Comparison of ENCODE assay signal across 8 cellular contexts in genomic region chr12:45731376-45731775, GRCh38. TPM values are rescaled to one million over a fixed set of nuclear protein-coding genes. Genes with fewer than 3 reads are reported as not detected.
DNase-seq lines count a peak whose midpoint lies in the region; ATAC-seq, FAIRE-seq and TF ChIP-seq lines count a peak whose summit lies in the region.

No MANE protein-coding gene starts in this region.

- POLR2A ChIA-PET in SK-N-SH (lab: Yijun Ruan, JAX) = no interaction called here

- H4K20me1 ChIP-seq in SK-N-SH (ENCODE audit: insufficient read depth) = 0 out of 2 replicates have a peak, but pooled peaks cover 6% of the 10 kb centered on the region

- H3K9me3 ChIP-seq in SK-N-SH = no peaks in the 10 kb centered on the region
- no peaks in the 10 kb centered on the region for H3K9me3 ChIP-seq in iPS-20b (ENCODE audit: insufficient read depth, low read depth, low read length)
- no peaks in the 10 kb centered on the region for H3K9me3 ChIP-seq in subcutaneous abdominal adipose tissue (ENCODE audit: control insufficient read depth in 5 of 5, low read length in 5 of 5)

- peak overlapping the region; percentile 94 to 99 for H3K27ac ChIP-seq in SK-N-SH (ENCODE audit: low read depth in 2 of 2, low read length in 1 of 2)
- H3K27ac ChIP-seq in iPS-20b (ENCODE audit: low read length) = peak overlapping the region; percentile 84
- peak overlapping the region; percentile 98 for H3K27ac ChIP-seq in subcutaneous abdominal adipose tissue (ENCODE audit: low read depth, low read length)

- H3K9me3 Mint-ChIP-seq in activated T-helper 17 cell treated with anti-CD3 and anti-CD28 coated beads, Interleukin-2, amount 50 U/mL, for 72 hours = no peaks in the 10 kb centered on the region

- H3K4me3 Mint-ChIP-seq in activated T-helper 17 cell treated with anti-CD3 and anti-CD28 coated beads, Interleukin-2, amount 50 U/mL, for 72 hours = peak overlapping the region; percentile 84

- DNase-seq in SK-N-SH (no peak), GM12891 (ENCODE audit: insufficient read length, low spot score) (no peak), GM19238 (ENCODE audit: insufficient read length, low spot score) (no peak)

- peaks cover 45% of the 10 kb centered on the region for H3F3A ChIP-seq in SK-N-SH (replicated peaks; ENCODE audit: insufficient read depth)

- ATAC-seq in SK-N-SH treated with all-trans-retinoic acid at 6 μM for 48 hours = no peak
- ATAC-seq in activated T-helper 17 cell treated with anti-CD3 and anti-CD28 coated beads, Interleukin-2, amount 50 U/mL, for 72 hours (replicated peaks) = no peak
- ATAC-seq in GM19351 (IDR thresholded peaks at IDR 0.05; ENCODE audit: unreplicated experiment) = no peak

- CTCF ChIA-PET in SK-N-SH (lab: Yijun Ruan, JAX) = no interaction called here

- FAIRE-seq in GM12891 (lab: Jason Lieb, UNC) = no peak

- WGBS in SK-N-SH (ENCODE audit: low lambda C conversion rate) = 27% methylated on average over 2 of the region's 2 CpGs

- peak overlapping the region; percentile 67 to 93 for H3K4me3 ChIP-seq in SK-N-SH (ENCODE audit: low read depth in 2 of 2, low read length in 1 of 2)
- H3K4me3 ChIP-seq in iPS-20b (ENCODE audit: low read length) = peak overlapping the region; percentile 99
- H3K4me3 ChIP-seq in subcutaneous abdominal adipose tissue (ENCODE audit: low read depth in 1 of 5, low read length in 5 of 5) = peak overlapping the region; percentile 80 to 88 (median 82)

- no peak for TF ChIP-seq EP300 in SK-N-SH (IDR thresholded peaks at IDR 0.05; ENCODE audit: borderline replicate concordance in 1 of 2, low read depth in 1 of 2, low read length in 1 of 2)

- H3K4me1 Mint-ChIP-seq in activated T-helper 17 cell treated with anti-CD3 and anti-CD28 coated beads, Interleukin-2, amount 50 U/mL, for 72 hours = peaks cover 11% of the 10 kb centered on the region

- H3K36me3 ChIP-seq in SK-N-SH (replicated peaks in 1 of 2; ENCODE audit: control insufficient read depth in 1 of 2, insufficient read depth in 2 of 2, low read length in 1 of 2) (peaks cover 19 to 26% of the 10 kb centered on the region in 2 experiments), iPS-20b (ENCODE audit: insufficient read depth, low read depth, low read length) (peaks cover 34% of the 10 kb centered on the region), subcutaneous abdominal adipose tissue (ENCODE audit: control insufficient read depth in 5 of 5, insufficient read depth in 5 of 5, low read length in 5 of 5) (no peaks in the 10 kb centered on the region)

- H2AFZ ChIP-seq in SK-N-SH (ENCODE audit: low read depth) = no peak overlapping the region

- H3K4me2 ChIP-seq in SK-N-SH = peak overlapping the region; percentile 88

- TF ChIP-seq CTCF in SK-N-SH (IDR thresholded peaks at IDR 0.05) = no peak

- H3K36me3 Mint-ChIP-seq in activated T-helper 17 cell treated with anti-CD3 and anti-CD28 coated beads, Interleukin-2, amount 50 U/mL, for 72 hours (ENCODE audit: low read depth) = peaks cover 56% of the 10 kb centered on the region

- no peak for TF ChIP-seq POLR2A in GM12891 (IDR thresholded peaks at IDR 0.05; ENCODE audit: low read depth, low read length)

- no peaks in the 10 kb centered on the region for H3K27me3 ChIP-seq in SK-N-SH (ENCODE audit: insufficient read depth)
- H3K27me3 ChIP-seq in iPS-20b (ENCODE audit: insufficient read depth, low read length) = no peaks in the 10 kb centered on the region
- H3K27me3 ChIP-seq in subcutaneous abdominal adipose tissue (ENCODE audit: control insufficient read depth in 5 of 5, insufficient read depth in 4 of 5, low read length in 5 of 5) = no peaks in the 10 kb centered on the region

- H3K27ac Mint-ChIP-seq in activated T-helper 17 cell treated with anti-CD3 and anti-CD28 coated beads, Interleukin-2, amount 50 U/mL, for 72 hours = peak overlapping the region; percentile 97

- H3K9me2 ChIP-seq in SK-N-SH = no peaks in the 10 kb centered on the region

- TF ChIP-seq RAD21 in SK-N-SH (IDR thresholded peaks at IDR 0.05; ENCODE audit: low read length) = no peak

- H3K27me3 Mint-ChIP-seq in activated T-helper 17 cell treated with anti-CD3 and anti-CD28 coated beads, Interleukin-2, amount 50 U/mL, for 72 hours = no peaks in the 10 kb centered on the region

- H3K9ac ChIP-seq in SK-N-SH = peak overlapping the region; percentile 91
- peak overlapping the region; percentile 97 for H3K9ac ChIP-seq in iPS-20b (ENCODE audit: low read depth, low read length)
- peak overlapping the region; percentile 87 to 95 (median 95) for H3K9ac ChIP-seq in subcutaneous abdominal adipose tissue (ENCODE audit: low read length in 5 of 5)

- H3K4me1 ChIP-seq in SK-N-SH (ENCODE audit: control insufficient read depth in 1 of 2, insufficient read depth in 2 of 2, low read depth in 1 of 2, low read length in 1 of 2) (peaks cover 8 to 10% of the 10 kb centered on the region in 2 experiments; a peak in 2 of 4 replicates), iPS-20b (ENCODE audit: insufficient read depth, low read length) (peaks cover 12% of the 10 kb centered on the region; the same call in 1 of the 2 replicates), subcutaneous abdominal adipose tissue (ENCODE audit: control insufficient read depth in 5 of 5, insufficient read depth in 5 of 5, low read length in 5 of 5) (peaks cover 5 to 36% (median 29%) of the 10 kb centered on the region in 5 donors)

- H3K79me2 ChIP-seq in SK-N-SH (ENCODE audit: insufficient read depth) = peaks cover 59% of the 10 kb centered on the region

TF ChIP-seq in SK-N-SH, 30 proteins besides CTCF, POLR2A, EP300 and RAD21 (continues in another document):
- TF ChIP-seq MEF2A (IDR thresholded peaks at IDR 0.05; ENCODE audit: borderline replicate concordance, low read depth) (no peak), NRF1 (IDR thresholded peaks at IDR 0.05; ENCODE audit: low read depth, low read length) (no peak), JUND (IDR thresholded peaks at IDR 0.05) (no peak), POLR2AphosphoS5 (IDR thresholded peaks at IDR 0.05; ENCODE audit: low read depth, low read length) (no peak), RCOR1 (IDR thresholded peaks at IDR 0.05; ENCODE audit: low read length) (no peak), SIN3A (IDR thresholded peaks at IDR 0.05; ENCODE audit: borderline replicate concordance, low read depth, low read length) (no peak)

TF ChIP-seq in SK-N-SH treated with all-trans-retinoic acid at 6 μM for 48 hours, 23 proteins besides CTCF, POLR2A, EP300 and RAD21:
- no peak for TF ChIP-seq TCF4 (CRISPR knock-in tag; IDR thresholded peaks at IDR 0.05; ENCODE audit: borderline replicate concordance)
- TF ChIP-seq ZNF8 (CRISPR knock-in tag; IDR thresholded peaks at IDR 0.05) = no peak
- TF ChIP-seq ZFP3 (CRISPR knock-in tag; IDR thresholded peaks at IDR 0.05) = no peak
- TF ChIP-seq GLIS3 (CRISPR knock-in tag; IDR thresholded peaks at IDR 0.05) = no peak
- TF ChIP-seq CSDC2 (CRISPR knock-in tag; IDR thresholded peaks at IDR 0.05) = no peak
- no peak for TF ChIP-seq ARNTL (CRISPR knock-in tag; IDR thresholded peaks at IDR 0.05; ENCODE audit: borderline replicate concordance, low read depth)
- TF ChIP-seq CREB5 (CRISPR knock-in tag; IDR thresholded peaks at IDR 0.05; ENCODE audit: low read depth) = no peak
- no peak for TF ChIP-seq ZFP30 (CRISPR knock-in tag; IDR thresholded peaks at IDR 0.05)
- no peak for TF ChIP-seq PPARA (CRISPR knock-in tag; IDR thresholded peaks at IDR 0.05; ENCODE audit: borderline replicate concordance)
- TF ChIP-seq ESRRG (CRISPR knock-in tag; IDR thresholded peaks at IDR 0.05) = no peak

TF ChIP-seq in GM12891, 5 proteins besides CTCF, POLR2A, EP300 and RAD21:
- TF ChIP-seq PAX5 (IDR thresholded peaks at IDR 0.05; ENCODE audit: insufficient read depth, low read length, severe bottlenecking) (no peak), SPI1 (IDR thresholded peaks at IDR 0.05; ENCODE audit: low read depth, low read length) (no peak), TAF1 (IDR thresholded peaks at IDR 0.05; ENCODE audit: low read depth, low read length) (no peak), POLR2AphosphoS5 (IDR thresholded peaks at IDR 0.05; ENCODE audit: low read depth, low read length) (no peak), POU2F2 (IDR thresholded peaks at IDR 0.05; ENCODE audit: low read depth, low read length) (no peak)

RNA-seq across cellular contexts. Expression of gene ARID2, which starts 1.9 kb away (rescaled TPM):
- polyA plus RNA-seq in SK-N-SH (2012; rRNA removed) = 5.9 and 8.0 TPM in 2 replicates
- polyA plus RNA-seq in SK-N-SH (2012; cell fraction: cytosol; rRNA removed) = 5.7 and 6.6 TPM in 2 replicates
- polyA plus RNA-seq in SK-N-SH (2012; cell fraction: nucleus; rRNA removed) = 6.1 and 15.6 TPM in 2 replicates
- total RNA-seq in activated T-helper 17 cell treated with anti-CD3 and anti-CD28 coated beads, Interleukin-2, amount 50 U/mL, for 72 hours = 10 to 100 TPM; 29.0 to 33.6 TPM
- 4.7 TPM for polyA plus RNA-seq in GM12891 (2012; ENCODE audit: low read depth, missing spikeins)
